Comparison of ENCODE assay signal across 1 cellular context in the genomic region with DNA sequence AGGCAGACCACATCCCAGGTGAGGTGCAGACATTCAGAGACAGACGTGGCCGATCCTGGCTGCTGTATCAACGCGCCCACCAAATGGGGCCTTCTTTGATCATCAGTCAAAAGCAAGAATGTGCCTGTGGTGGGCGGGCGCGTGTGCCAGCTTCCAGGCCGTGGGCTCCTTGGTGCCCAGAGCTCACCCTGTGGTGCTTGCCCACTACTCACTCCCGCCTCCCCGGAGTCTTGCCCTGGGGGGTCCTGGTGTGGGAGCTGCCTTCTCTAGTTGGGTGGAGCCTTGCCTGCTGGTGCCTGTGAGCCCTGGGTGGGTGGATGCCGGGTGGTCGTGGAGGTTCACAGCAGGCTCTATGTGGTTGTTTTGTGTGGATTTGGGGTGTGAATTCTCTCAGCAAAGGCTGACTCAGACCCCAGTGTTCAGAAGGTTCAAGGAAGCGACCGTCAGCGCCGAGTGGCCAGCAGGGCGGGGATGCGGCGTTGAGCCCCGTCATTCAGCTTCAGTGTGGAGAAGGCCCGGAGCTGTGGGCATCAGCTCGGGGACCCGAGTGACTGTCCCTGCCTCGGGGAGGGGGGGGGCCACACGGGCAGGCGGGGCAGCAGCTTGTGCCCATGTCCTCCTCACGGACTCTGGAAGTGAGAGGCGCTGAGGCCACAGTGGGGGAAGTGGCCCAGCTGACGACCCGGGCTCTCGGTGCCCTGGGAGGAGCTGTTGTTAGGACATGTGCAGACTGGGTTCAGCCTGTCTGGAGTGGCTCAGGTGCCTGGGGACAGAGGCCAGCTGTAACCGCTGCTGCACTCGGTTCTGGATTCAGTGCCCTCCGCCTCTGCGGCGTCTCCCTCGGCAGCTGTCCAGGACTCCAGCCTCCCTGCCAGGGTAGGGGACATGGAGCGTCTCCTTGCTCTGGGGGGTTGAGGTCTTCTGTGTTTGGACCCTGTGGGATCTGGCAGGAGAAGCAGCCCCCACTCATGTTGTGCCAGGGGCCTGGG.
TF ChIP-seq lines count a peak whose summit lies in the region.

No MANE protein-coding gene starts in this region.

TF ChIP-seq in H1, 55 proteins besides CTCF, POLR2A, EP300 and RAD21 (continued from another document):
- no peak for TF ChIP-seq KDM4A (IDR thresholded peaks at IDR 0.05; ENCODE audit: low read depth, low read length, severe bottlenecking)
- TF ChIP-seq SIX5 (IDR thresholded peaks at IDR 0.05; ENCODE audit: low read depth, low read length) = no peak
- no peak for TF ChIP-seq CREB1 (IDR thresholded peaks at IDR 0.05)
- TF ChIP-seq CTBP2 (IDR thresholded peaks at IDR 0.05; ENCODE audit: borderline replicate concordance, insufficient read depth, insufficient read length, low read length) = no peak
- no peak for TF ChIP-seq NANOG (IDR thresholded peaks at IDR 0.05; ENCODE audit: insufficient read depth, low read depth, low read length, poor library complexity, severe bottlenecking)
- no peak for TF ChIP-seq RBBP5 (IDR thresholded peaks at IDR 0.05; ENCODE audit: borderline replicate concordance, low read depth, low read length)
- TF ChIP-seq POU5F1 (IDR thresholded peaks at IDR 0.05; ENCODE audit: low read depth, low read length) = no peak
- no peak for TF ChIP-seq SIN3A (conservative IDR thresholded peaks at IDR 0.05 in 1 of 2, IDR thresholded peaks at IDR 0.05 in 1 of 2; ENCODE audit: low read depth in 1 of 2, low read length in 2 of 2)
- TF ChIP-seq MAFK (IDR thresholded peaks at IDR 0.05; ENCODE audit: low read depth, low read length) = no peak
